In the genomic region with DNA sequence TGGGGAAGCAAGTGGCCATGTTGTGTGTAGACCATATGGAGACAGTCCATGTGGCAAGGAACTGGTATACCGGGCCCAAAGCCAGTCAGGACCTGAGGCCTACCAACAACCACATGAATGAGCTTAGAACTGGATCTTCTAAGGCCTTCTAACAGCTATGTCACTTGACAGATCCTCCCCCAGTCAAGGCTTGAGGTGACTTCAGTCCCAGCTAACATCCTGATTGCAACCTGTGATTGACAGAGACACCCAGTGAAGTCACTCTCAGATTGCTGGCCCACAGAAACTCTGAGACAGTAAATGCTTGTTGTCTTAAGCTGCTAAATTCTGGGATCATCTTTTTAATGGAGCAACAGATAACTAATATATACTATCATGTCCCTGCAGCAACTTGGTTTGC, we compare ENCODE assay signal across 15 cellular contexts. TPM values are rescaled to one million over a fixed set of nuclear protein-coding genes. Genes with fewer than 3 reads are reported as not detected.
DNase-seq lines count a peak whose midpoint lies in the region; ATAC-seq and TF ChIP-seq lines count a peak whose summit lies in the region.
"Had no signal": no experiment of that assay in that cellular context is flagged by ENCODE, and none has a peak within 500 bp of the region (broad histone marks: within the 10 kb centered on the region; RNA-seq: fewer than 3 reads in every experiment).

No MANE protein-coding gene starts in this region.

- no peaks in the 10 kb centered on the region for H3K27me3 Mint-ChIP-seq in mesothelial cell of epicardium (ENCODE audit: low read depth)
- H3K27me3 Mint-ChIP-seq: activated CD4-positive, alpha-beta T cell treated with anti-CD3 and anti-CD28 coated beads, Interleukin-2, amount 10 ng/mL, durations not matched to agents 24 days and 14 days; T-cell had no signal

- no peaks in the 10 kb centered on the region for H3K9me3 ChIP-seq in spleen
- H3K9me3 ChIP-seq in psoas muscle = no peaks in the 10 kb centered on the region
- H3K9me3 ChIP-seq: ovary had no signal

- DNase-seq in spleen (no peak), psoas muscle (no peak), T1000 (lab: John Stamatoyannopoulos, UW) (no peak), mesothelial cell of epicardium (ENCODE audit: low spot score in 2 of 2, unreplicated experiment in 2 of 2) (no peak)
- DNase-seq: activated CD4-positive, alpha-beta T cell treated with anti-CD3 and anti-CD28 coated beads, Interleukin-2, amount 10 ng/mL, durations not matched to agents 24 days and 14 days; activated naive CD4-positive, alpha-beta T cell treated with anti-CD3 and anti-CD28 coated beads for 36 hours; cerebellar nuclear complex; NCI-H226; ovary; T-cell had no signal

- ATAC-seq in GM18499 (IDR thresholded peaks at IDR 0.05; ENCODE audit: insufficient read depth, unreplicated experiment) = peak; percentile 55
- ATAC-seq in GM19463 (IDR thresholded peaks at IDR 0.05; ENCODE audit: unreplicated experiment) = peak; percentile 77
- ATAC-seq in HG02852 (IDR thresholded peaks at IDR 0.05; ENCODE audit: unreplicated experiment) = peak; percentile 70
- ATAC-seq in HG03565 (IDR thresholded peaks at IDR 0.05; ENCODE audit: unreplicated experiment) = peak; percentile 41
- no peak for ATAC-seq in psoas muscle
- ATAC-seq: Panc1, T-cell had no signal

- H3K4me1 ChIP-seq in spleen (peaks cover 0 to 7% (median 0%) of the 10 kb centered on the region in 6 donors), psoas muscle (no peaks in the 10 kb centered on the region)

- no peak overlapping the region for H3K27ac Mint-ChIP-seq in mesothelial cell of epicardium
- H3K27ac Mint-ChIP-seq: activated CD4-positive, alpha-beta T cell treated with anti-CD3 and anti-CD28 coated beads, Interleukin-2, amount 10 ng/mL, durations not matched to agents 24 days and 14 days; activated naive CD4-positive, alpha-beta T cell treated with anti-CD3 and anti-CD28 coated beads for 36 hours; T-cell had no signal

- TF ChIP-seq CTCF in spleen (IDR thresholded peaks at IDR 0.05 in 8 of 11, conservative IDR thresholded peaks at IDR 0.05 in 3 of 11) (no peak), psoas muscle (IDR thresholded peaks at IDR 0.05) (no peak), mesothelial cell of epicardium (IDR thresholded peaks at IDR 0.05; ENCODE audit: unreplicated experiment) (no peak)

- H3K27me3 ChIP-seq in spleen (replicated peaks in 1 of 7) (no peaks in the 10 kb centered on the region), psoas muscle (ENCODE audit: insufficient read depth in 3 of 3, low read length in 2 of 3) (no peaks in the 10 kb centered on the region)
- H3K27me3 ChIP-seq: ovary had no signal

- intact Hi-C loops in spleen (cut with DNase I; ENCODE audit: low total_unique reads) (no loop called here), psoas muscle (cut with DNase I) (no loop called here)

- H3K4me3 Mint-ChIP-seq in mesothelial cell of epicardium = no peak overlapping the region
- H3K4me3 Mint-ChIP-seq: activated CD4-positive, alpha-beta T cell treated with anti-CD3 and anti-CD28 coated beads, Interleukin-2, amount 10 ng/mL, durations not matched to agents 24 days and 14 days; activated naive CD4-positive, alpha-beta T cell treated with anti-CD3 and anti-CD28 coated beads for 36 hours; T-cell had no signal

- no peak for TF ChIP-seq POLR2A in spleen (IDR thresholded peaks at IDR 0.05)

- WGBS in spleen, 5 donors = 85 to 100% (median 92%) methylated on average over 1 of the region's 1 CpG
- WGBS in psoas muscle, 3 donors = 98 to 100% (median 100%) methylated on average over 1 of the region's 1 CpG

- peaks cover 44% of the 10 kb centered on the region for H3K36me3 Mint-ChIP-seq in mesothelial cell of epicardium

- H3K4me3 ChIP-seq in spleen = no peak overlapping the region
- H3K4me3 ChIP-seq in psoas muscle = no peak overlapping the region
- H3K4me3 ChIP-seq: ovary had no signal

- H3K27ac ChIP-seq in spleen = no peak overlapping the region
- H3K27ac ChIP-seq in psoas muscle = no peak overlapping the region
- H3K27ac ChIP-seq: ovary had no signal

- H3K36me3 ChIP-seq in spleen = peaks cover 0 to 27% (median 0%) of the 10 kb centered on the region in 6 donors
- H3K36me3 ChIP-seq in psoas muscle (ENCODE audit: insufficient read depth in 1 of 2, low read depth in 1 of 2) = peaks cover 0 to 60% of the 10 kb centered on the region in 2 donors

- no peaks in the 10 kb centered on the region for H3K4me1 Mint-ChIP-seq in mesothelial cell of epicardium

- peaks cover 2% of the 10 kb centered on the region for H3K9me3 Mint-ChIP-seq in mesothelial cell of epicardium
- H3K9me3 Mint-ChIP-seq: activated CD4-positive, alpha-beta T cell treated with anti-CD3 and anti-CD28 coated beads, Interleukin-2, amount 10 ng/mL, durations not matched to agents 24 days and 14 days; activated naive CD4-positive, alpha-beta T cell treated with anti-CD3 and anti-CD28 coated beads for 36 hours; T-cell had no signal

RNA-seq across cellular contexts. Expression of gene AHI1, which starts 32.9 kb away (rescaled TPM):
- 10 to 100 TPM; 11.0 to 21.8 (median 18.5) TPM for total RNA-seq in spleen
- polyA plus RNA-seq in spleen = 1 to 10 TPM; 3.6 to 9.5 (median 7.5) TPM
- total RNA-seq in psoas muscle = 10 to 100 TPM in 1 of 4 donors, 1 to 10 TPM in 3; 6.6 to 14.2 (median 8.5) TPM
- polyA plus RNA-seq in psoas muscle = 1 to 10 TPM; 5.5 to 8.3 (median 8.3) TPM
- 39.7 to 42.6 TPM (median 41.6 TPM) in 3 replicates for total RNA-seq in mesothelial cell of epicardium

Comparison
In these comparisons a context has a peak if more than half of its experiments do, and no peak if none do; other contexts are left out.
1. ATAC-seq: peak in GM18499 (single experiment), GM19463 (single experiment), HG02852 (single experiment) and HG03565 (single experiment); none in psoas muscle (0 of 4).